Comparison of ENCODE assay signal across 9 cellular contexts in the genomic region with DNA sequence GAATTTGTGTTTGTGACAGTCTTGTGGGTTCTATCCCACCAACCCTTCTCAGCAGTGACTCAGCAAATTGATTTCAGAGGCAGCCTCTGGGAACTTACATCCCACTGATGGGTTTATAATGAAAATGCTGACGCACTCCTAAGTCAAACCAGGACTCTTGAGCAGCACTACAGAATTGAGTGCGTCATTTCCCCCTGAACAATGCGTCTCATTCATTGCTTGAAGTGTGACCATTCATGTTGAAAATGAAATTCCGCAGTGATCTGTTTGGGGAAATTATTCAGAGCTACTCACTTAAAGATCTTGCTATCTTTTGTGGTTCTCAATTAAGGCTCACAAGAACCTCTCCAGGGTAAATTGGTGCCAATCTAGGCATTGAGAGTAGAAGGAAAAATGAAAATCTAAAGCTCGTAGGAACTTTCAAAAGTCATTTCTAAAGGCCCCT.
A peak's percentile ranks its signal among the peaks of the same experiment; 100 is the strongest.
DNase-seq lines count a peak whose midpoint lies in the region; ATAC-seq, FAIRE-seq and TF ChIP-seq lines count a peak whose summit lies in the region.
"Had no signal": no experiment of that assay in that cellular context is flagged by ENCODE, and none has a peak within 500 bp of the region (broad histone marks: within the 10 kb centered on the region; RNA-seq: fewer than 3 reads in every experiment).

No MANE protein-coding gene starts in this region.

- FAIRE-seq in H1 (lab: Jason Lieb, UNC) = no peak

- no peaks in the 10 kb centered on the region for H3K4me1 ChIP-seq in H1 (replicated peaks in 1 of 4; ENCODE audit: control insufficient read depth in 3 of 4, insufficient read depth in 4 of 4, low read length in 3 of 4)

- DNase-seq in ELR (ENCODE audit: low read depth) = peak; percentile 39
- DNase-seq in H1 (ENCODE audit: low read depth in 1 of 2, low spot score in 2 of 2) = no peak
- DNase-seq in GF-D8 (lab: John Stamatoyannopoulos, UW) = no peak
- no peak for DNase-seq in WERI-Rb-1
- DNase-seq in Calu3 = no peak

- no peak for TF ChIP-seq POLR2A in H1 (IDR thresholded peaks at IDR 0.05; ENCODE audit: control extremely low read depth in 1 of 2, low read depth in 2 of 2, low read length in 2 of 2)

- no peaks in the 10 kb centered on the region for H3K79me1 ChIP-seq in H1 (ENCODE audit: low read depth, low read length)

- ATAC-seq in GM19452 (IDR thresholded peaks at IDR 0.05; ENCODE audit: unreplicated experiment) (peak; percentile 99), HG03354 (IDR thresholded peaks at IDR 0.05; ENCODE audit: poor library complexity, severe bottlenecking, unreplicated experiment) (peak; percentile 99), esophagus mucosa (no peak)

- no peak overlapping the region for H4K8ac ChIP-seq in H1 (ENCODE audit: extremely low read depth, insufficient read depth, low read length)

- H3K56ac ChIP-seq in H1 (replicated peaks; ENCODE audit: insufficient read length, low read depth, low read length) = no peak overlapping the region

- no peak for TF ChIP-seq RAD21 in H1 (IDR thresholded peaks at IDR 0.05 in 1 of 2, conservative IDR thresholded peaks at IDR 0.05 in 1 of 2; ENCODE audit: low read depth in 2 of 2, low read length in 2 of 2)

- no TSS peak for BruUV-seq in Calu3 (replicated peaks; lab: Mats Ljungman, UMichigan)

- H2BK15ac ChIP-seq in H1 (ENCODE audit: low read length) = no peak overlapping the region

- no peak overlapping the region for H3K4me3 ChIP-seq in H1 (ENCODE audit: extremely low read depth in 1 of 4, insufficient read depth in 2 of 4, low read depth in 3 of 4, low read length in 4 of 4)
- no peak overlapping the region for H3K4me3 ChIP-seq in WERI-Rb-1 (ENCODE audit: low read depth, low read length)

- no peak for TF ChIP-seq EP300 in H1 (IDR thresholded peaks at IDR 0.05; ENCODE audit: borderline replicate concordance in 1 of 2, low read depth in 2 of 2, low read length in 2 of 2)

- H3K36me3 Mint-ChIP-seq in Calu3 (ENCODE audit: insufficient read depth, unreplicated experiment) = no peaks in the 10 kb centered on the region

- peaks cover 5% of the 10 kb centered on the region for H3K9me3 Mint-ChIP-seq in Calu3 (ENCODE audit: low read depth, unreplicated experiment)

- H3K27ac Mint-ChIP-seq in Calu3 (ENCODE audit: unreplicated experiment) = no peak overlapping the region

- H3K36me3 ChIP-seq in H1 (ENCODE audit: control insufficient read depth in 2 of 4, insufficient read depth in 4 of 4, low read length in 3 of 4) = no peaks in the 10 kb centered on the region
- no peaks in the 10 kb centered on the region for H3K36me3 ChIP-seq in WERI-Rb-1

- no peak overlapping the region for H3K9ac ChIP-seq in H1 (replicated peaks in 1 of 4; ENCODE audit: extremely low read depth in 1 of 4, low read depth in 3 of 4, low read length in 3 of 4)

- no peak overlapping the region for H2BK20ac ChIP-seq in H1 (ENCODE audit: low read length)

- H3K23ac ChIP-seq in H1 (ENCODE audit: insufficient read length) = no peak overlapping the region

- H2AK5ac ChIP-seq in H1 (ENCODE audit: low read depth, low read length) = no peak overlapping the region

- H4K20me1 ChIP-seq in H1 (replicated peaks in 1 of 2; ENCODE audit: control insufficient read depth in 1 of 2, insufficient read depth in 2 of 2, low read length in 2 of 2) = no peaks in the 10 kb centered on the region

- H3K9me3 ChIP-seq in H1 (ENCODE audit: insufficient read depth in 2 of 2, low read depth in 1 of 2, low read length in 1 of 2) (no peaks in the 10 kb centered on the region; a peak in 1 of 4 replicates), WERI-Rb-1 (ENCODE audit: severe bottlenecking) (no peaks in the 10 kb centered on the region)

- H2BK12ac ChIP-seq in H1 (ENCODE audit: low read depth, low read length) = no peak overlapping the region

- no peaks in the 10 kb centered on the region for H3K23me2 ChIP-seq in H1 (ENCODE audit: low read depth, low read length)

- no peak overlapping the region for H3K18ac ChIP-seq in H1 (ENCODE audit: extremely low read depth, low read length)

- no peak overlapping the region for H2AFZ ChIP-seq in H1 (ENCODE audit: low read length)

- peaks cover 14% of the 10 kb centered on the region for H3K4me1 Mint-ChIP-seq in Calu3 (ENCODE audit: low read depth, unreplicated experiment)

- H3K27ac ChIP-seq in H1 (ENCODE audit: low read depth, low read length) (no peak overlapping the region), WERI-Rb-1 (no peak overlapping the region)

- no peak overlapping the region for H3K4me2 ChIP-seq in H1 (ENCODE audit: insufficient read depth in 1 of 2, low read depth in 2 of 2, low read length in 2 of 2)

- POLR2A ChIA-PET in H1 (lab: Charles Lee; ENCODE audit: partially characterized antibody) = no interaction called here

- no peak overlapping the region for H4K91ac ChIP-seq in H1 (replicated peaks; ENCODE audit: insufficient read length, low read length)

- H2BK120ac ChIP-seq in H1 (replicated peaks; ENCODE audit: low read depth, low read length) = no peak overlapping the region

- H3K79me2 ChIP-seq in H1 (ENCODE audit: control insufficient read depth in 1 of 2, insufficient read depth in 2 of 2, low read length in 2 of 2) = no peaks in the 10 kb centered on the region

- H3K27me3 ChIP-seq in H1 (replicated peaks in 1 of 4; ENCODE audit: control insufficient read depth in 3 of 4, extremely low read depth in 1 of 4, insufficient read depth in 3 of 4, low read length in 3 of 4) (no peaks in the 10 kb centered on the region), WERI-Rb-1 (ENCODE audit: insufficient read depth, low read depth, severe bottlenecking) (peaks cover 94% of the 10 kb centered on the region)

- H2BK5ac ChIP-seq in H1 (ENCODE audit: low read depth, low read length) = no peak overlapping the region

- no peak overlapping the region for H3K14ac ChIP-seq in H1 (ENCODE audit: insufficient read length)

- H4K5ac ChIP-seq in H1 (ENCODE audit: insufficient read length, low read depth, low read length) = no peak overlapping the region

- no peak overlapping the region for H3K4me3 Mint-ChIP-seq in Calu3 (ENCODE audit: low read depth, unreplicated experiment)
- H3K4me3 Mint-ChIP-seq: brain had no signal

- CTCF ChIA-PET in H1 (lab: Charles Lee; ENCODE audit: partially characterized antibody) (interaction anchor here (1.2 to 1.5 kb wide), 2 partner anchors 15 to 16 kb away, joined by 5 to 6 read pairs; no protein-coding TSS in a partner anchor), Calu3 (lab: Charles Lee) (no interaction called here)

- intact Hi-C loops in Calu3 (cut with micrococcal nuclease; ENCODE audit: unreplicated experiment) = no loop called here

- TF ChIP-seq CTCF in H1 (IDR thresholded peaks at IDR 0.05; ENCODE audit: control extremely low read depth in 1 of 3, insufficient read depth in 1 of 3, low read depth in 1 of 3, low read length in 3 of 3) = no peak
- no peak for TF ChIP-seq CTCF in WERI-Rb-1 (IDR thresholded peaks at IDR 0.05; ENCODE audit: low read depth, low read length)
- no peak for TF ChIP-seq CTCF in Calu3 (IDR thresholded peaks at IDR 0.05; ENCODE audit: unreplicated experiment)

- H3K4ac ChIP-seq in H1 (replicated peaks; ENCODE audit: insufficient read length, low read depth, low read length) = no peak overlapping the region

- no peaks in the 10 kb centered on the region for H3K27me3 Mint-ChIP-seq in Calu3 (ENCODE audit: unreplicated experiment)
- H3K27me3 Mint-ChIP-seq: brain had no signal

- WGBS in H1 (ENCODE audit: extremely low coverage in 1 of 2, insufficient coverage in 1 of 2, insufficient read length in 1 of 2, insufficient replicate concordance in 2 of 2, low coverage in 1 of 2, low lambda C conversion rate in 2 of 2, missing lambda C conversion rate in 1 of 2), 2 experiments = 88% methylated on average over 5 of the region's 5 CpGs; no CpG with 5 or more reads in 1 of the 2 experiments

TF ChIP-seq in H1, 55 proteins besides CTCF, POLR2A, EP300 and RAD21:
- TF ChIP-seq HDAC6 (IDR thresholded peaks at IDR 0.05; ENCODE audit: low read depth, low read length) (no peak), PHF8 (conservative IDR thresholded peaks at IDR 0.05; ENCODE audit: low read depth, low read length) (no peak), SP4 (IDR thresholded peaks at IDR 0.05; ENCODE audit: low read length) (no peak), BACH1 (IDR thresholded peaks at IDR 0.05; ENCODE audit: low read length) (peak; percentile 87), EGR1 (IDR thresholded peaks at IDR 0.05; ENCODE audit: borderline replicate concordance, low read depth, low read length) (no peak)
- TF ChIP-seq, protein P1, sequence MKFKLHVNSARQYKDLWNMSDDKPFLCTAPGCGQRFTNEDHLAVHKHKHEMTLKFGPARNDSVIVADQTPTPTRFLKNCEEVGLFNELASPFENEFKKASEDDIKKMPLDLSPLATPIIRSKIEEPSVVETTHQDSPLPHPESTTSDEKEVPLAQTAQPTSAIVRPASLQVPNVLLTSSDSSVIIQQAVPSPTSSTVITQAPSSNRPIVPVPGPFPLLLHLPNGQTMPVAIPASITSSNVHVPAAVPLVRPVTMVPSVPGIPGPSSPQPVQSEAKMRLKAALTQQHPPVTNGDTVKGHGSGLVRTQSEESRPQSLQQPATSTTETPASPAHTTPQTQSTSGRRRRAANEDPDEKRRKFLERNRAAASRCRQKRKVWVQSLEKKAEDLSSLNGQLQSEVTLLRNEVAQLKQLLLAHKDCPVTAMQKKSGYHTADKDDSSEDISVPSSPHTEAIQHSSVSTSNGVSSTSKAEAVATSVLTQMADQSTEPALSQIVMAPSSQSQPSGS (IDR thresholded peaks at IDR 0.05; ENCODE audit: low read length) = no peak
